ENCODE assay signal across 8 cellular contexts in the genomic region with DNA sequence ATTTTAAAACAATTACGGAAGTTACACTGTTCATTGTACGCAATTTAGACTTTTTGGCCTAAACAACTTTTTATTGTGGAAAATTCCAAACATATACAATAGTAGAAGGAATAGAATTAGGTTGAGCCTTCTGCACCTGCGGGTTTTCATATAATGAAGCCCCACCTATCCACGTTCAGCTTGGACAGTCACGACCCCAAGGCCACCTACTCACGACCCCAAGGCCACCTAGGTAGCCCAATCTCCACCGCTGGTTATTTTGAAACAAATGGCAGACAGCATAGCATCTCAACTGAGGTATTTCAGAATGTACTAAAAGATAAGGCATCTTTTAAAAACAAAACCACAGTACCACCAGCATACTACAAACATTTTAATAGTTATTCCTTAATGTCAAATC. TPM values are rescaled to one million over a fixed set of nuclear protein-coding genes. Genes with fewer than 3 reads are reported as not detected.
DNase-seq lines count a peak whose midpoint lies in the region; ATAC-seq, FAIRE-seq and TF ChIP-seq lines count a peak whose summit lies in the region.

No MANE protein-coding gene starts in this region.

- TF ChIP-seq CTCF in BE2C (IDR thresholded peaks at IDR 0.05; ENCODE audit: low read depth, low read length) = no peak
- TF ChIP-seq CTCF in nephron (IDR thresholded peaks at IDR 0.05; ENCODE audit: unreplicated experiment in 3 of 3) = no peak

- H3K4me1 ChIP-seq in BE2C = peaks cover 5% of the 10 kb centered on the region

- ATAC-seq in GM19324 (IDR thresholded peaks at IDR 0.05; ENCODE audit: low FRiP score, unreplicated experiment) = no peak

- H3K4me1 Mint-ChIP-seq in dendritic cell treated with granulocyte-macrophage colony-stimulating factor and Interleukin-4, amounts not matched to agents 40 ng/mL and 50 ng/mL, for 4 days (ENCODE audit: low read depth) = peaks cover 69% of the 10 kb centered on the region
- peaks cover 7% of the 10 kb centered on the region for H3K4me1 Mint-ChIP-seq in nephron

- TF ChIP-seq POLR2A in GM12891 (IDR thresholded peaks at IDR 0.05; ENCODE audit: low read depth, low read length) = no peak

- intact Hi-C loops in dendritic cell treated with granulocyte-macrophage colony-stimulating factor and Interleukin-4, amounts not matched to agents 40 ng/mL and 50 ng/mL, for 4 days (cut with micrococcal nuclease) = no loop called here

- no peaks in the 10 kb centered on the region for H3K9me3 ChIP-seq in BE2C
- no peaks in the 10 kb centered on the region for H3K9me3 ChIP-seq in MG63

- no peaks in the 10 kb centered on the region for H3K9me3 Mint-ChIP-seq in dendritic cell treated with granulocyte-macrophage colony-stimulating factor and Interleukin-4, amounts not matched to agents 40 ng/mL and 50 ng/mL, for 4 days
- H3K9me3 Mint-ChIP-seq in nephron = no peaks in the 10 kb centered on the region

- DNase-seq in BE2C (no peak), MG63 (no peak), GM12891 (ENCODE audit: insufficient read length, low spot score) (no peak), SHP77 (lab: John Stamatoyannopoulos, UW) (no peak), Ammon's horn (ENCODE audit: low spot score) (no peak)

- no peak for FAIRE-seq in GM12891 (lab: Jason Lieb, UNC)

- H3K36me3 Mint-ChIP-seq in dendritic cell treated with granulocyte-macrophage colony-stimulating factor and Interleukin-4, amounts not matched to agents 40 ng/mL and 50 ng/mL, for 4 days (ENCODE audit: low read depth) = peaks cover 7% of the 10 kb centered on the region
- H3K36me3 Mint-ChIP-seq in nephron (ENCODE audit: low read depth) = no peaks in the 10 kb centered on the region

- H3K27me3 ChIP-seq in BE2C (no peaks in the 10 kb centered on the region), MG63 (no peaks in the 10 kb centered on the region)

- H3K4me3 ChIP-seq in BE2C (ENCODE audit: low read depth, low read length) = peak overlapping the region; percentile 80
- peak overlapping the region; percentile 96 for H3K4me3 ChIP-seq in MG63

- peak overlapping the region; percentile 99 for H3K4me3 Mint-ChIP-seq in dendritic cell treated with granulocyte-macrophage colony-stimulating factor and Interleukin-4, amounts not matched to agents 40 ng/mL and 50 ng/mL, for 4 days
- peak overlapping the region; percentile 85 to 92 (median 92) for H3K4me3 Mint-ChIP-seq in nephron

- H3K27ac Mint-ChIP-seq in dendritic cell treated with granulocyte-macrophage colony-stimulating factor and Interleukin-4, amounts not matched to agents 40 ng/mL and 50 ng/mL, for 4 days = peak overlapping the region; percentile 97
- H3K27ac Mint-ChIP-seq in nephron = no peak overlapping the region

- no peaks in the 10 kb centered on the region for H3K36me3 ChIP-seq in BE2C
- peaks cover 12% of the 10 kb centered on the region for H3K36me3 ChIP-seq in MG63

- no peaks in the 10 kb centered on the region for H3K27me3 Mint-ChIP-seq in dendritic cell treated with granulocyte-macrophage colony-stimulating factor and Interleukin-4, amounts not matched to agents 40 ng/mL and 50 ng/mL, for 4 days
- peaks cover 67% of the 10 kb centered on the region for H3K27me3 Mint-ChIP-seq in nephron (ENCODE audit: low read depth)

TF ChIP-seq in GM12891, 5 proteins besides CTCF, POLR2A, EP300 and RAD21:
- TF ChIP-seq SPI1 (IDR thresholded peaks at IDR 0.05; ENCODE audit: low read depth, low read length) (no peak), POU2F2 (IDR thresholded peaks at IDR 0.05; ENCODE audit: low read depth, low read length) (no peak), PAX5 (IDR thresholded peaks at IDR 0.05; ENCODE audit: insufficient read depth, low read length, severe bottlenecking) (no peak), POLR2AphosphoS5 (IDR thresholded peaks at IDR 0.05; ENCODE audit: low read depth, low read length) (no peak), TAF1 (IDR thresholded peaks at IDR 0.05; ENCODE audit: low read depth, low read length) (no peak)
TF ChIP-seq in GM12891: peak in this region for 0.

RNA-seq across cellular contexts. Expression of a gene that starts 0.6 kb away (rescaled TPM):
- 11.6 TPM for polyA plus RNA-seq in BE2C (2012; ENCODE audit: insufficient read depth, insufficient read length, low read depth)
- 4.9 and 11.7 TPM in 2 replicates for total RNA-seq in MG63 (2014; rRNA removed; shearing (Covaris generic); ENCODE audit: low replicate concordance)
- 44.7 TPM for polyA plus RNA-seq in GM12891 (2012; ENCODE audit: low read depth, missing spikeins)

RNA-seq across cellular contexts. Expression of a gene that starts 28.2 kb away (rescaled TPM):
- not detected for polyA plus RNA-seq in BE2C (2012; ENCODE audit: insufficient read depth, insufficient read length, low read depth)
- total RNA-seq in MG63 (2014; rRNA removed; shearing (Covaris generic); ENCODE audit: low replicate concordance) = not detected in 2 replicates
- polyA plus RNA-seq in GM12891 (2012; ENCODE audit: low read depth, missing spikeins) = 7.3 TPM

RNA-seq across cellular contexts. Expression of a gene that starts 58.0 kb away (rescaled TPM):
- polyA plus RNA-seq in BE2C (2012; ENCODE audit: insufficient read depth, insufficient read length, low read depth) = 191 TPM
- total RNA-seq in MG63 (2014; rRNA removed; shearing (Covaris generic); ENCODE audit: low replicate concordance) = 226 and 252 TPM in 2 replicates
- polyA plus RNA-seq in GM12891 (2012; ENCODE audit: low read depth, missing spikeins) = 92.3 TPM
